Comparison of ENCODE assay signal across 8 cellular contexts in the genomic region with DNA sequence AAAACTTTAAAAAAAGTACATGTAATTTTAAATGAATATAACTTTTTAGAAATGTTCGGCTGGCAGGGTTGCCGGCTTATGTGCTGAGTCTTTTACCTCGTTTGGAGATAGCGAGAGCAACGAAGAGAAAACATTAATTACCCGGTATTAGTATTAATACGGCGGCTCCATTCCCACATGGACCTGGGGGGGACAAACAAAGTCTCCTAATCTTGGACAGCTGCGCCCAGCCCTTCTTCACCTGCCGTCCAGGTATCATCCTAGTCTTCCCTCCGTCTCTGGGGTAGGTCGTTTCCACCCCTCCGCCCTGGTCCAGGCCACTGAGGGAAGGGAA. TPM values are rescaled to one million over a fixed set of nuclear protein-coding genes. Genes with fewer than 3 reads are reported as not detected.
A peak's percentile ranks its signal among the peaks of the same experiment; 100 is the strongest.
DNase-seq lines count a peak whose midpoint lies in the region; ATAC-seq and TF ChIP-seq lines count a peak whose summit lies in the region.

No MANE protein-coding gene starts in this region.

- H3K9me3 Mint-ChIP-seq in CD4-positive, alpha-beta memory T cell, result no peaks in the 10 kb centered on the region
- no peaks in the 10 kb centered on the region for H3K9me3 Mint-ChIP-seq in effector memory CD8-positive, alpha-beta T cell
- H3K9me3 Mint-ChIP-seq in natural killer cell treated with Interleukin-12 subunit alpha and Interleukin-12 subunit beta and Interleukin-15 and Interleukin-18, amount 100 ng/mL, for 72 hours, result no peaks in the 10 kb centered on the region

- no peaks in the 10 kb centered on the region for H3K9me3 ChIP-seq in CD4-positive, alpha-beta memory T cell (ENCODE audit: control insufficient read depth in 1 of 2, low read length in 2 of 2)
- no peaks in the 10 kb centered on the region for H3K9me3 ChIP-seq in MG63

- no peaks in the 10 kb centered on the region for H3K27me3 ChIP-seq in CD4-positive, alpha-beta memory T cell (ENCODE audit: insufficient read depth, low read length)
- H3K27me3 ChIP-seq in MG63, result no peaks in the 10 kb centered on the region

- peaks cover 4% of the 10 kb centered on the region for H3K36me3 ChIP-seq in CD4-positive, alpha-beta memory T cell (ENCODE audit: insufficient read depth, low read length)
- H3K36me3 ChIP-seq in MG63, result peaks cover 6% of the 10 kb centered on the region

- intact Hi-C loops in CD4-positive, alpha-beta memory T cell (cut with micrococcal nuclease), result loop anchor here (1.0 to 10.0 kb wide), 4 partner anchors 64 to 428 kb away; a partner anchor contains a TSS

- peak overlapping the region; percentile 92 to 96 (median 93) for H3K27ac Mint-ChIP-seq in CD4-positive, alpha-beta memory T cell
- peak overlapping the region; percentile 95 to 98 for H3K27ac Mint-ChIP-seq in effector memory CD8-positive, alpha-beta T cell
- peak overlapping the region; percentile 88 to 95 for H3K27ac Mint-ChIP-seq in natural killer cell treated with Interleukin-12 subunit alpha and Interleukin-12 subunit beta and Interleukin-15 and Interleukin-18, amount 100 ng/mL, for 72 hours

- H3K36me3 Mint-ChIP-seq in CD4-positive, alpha-beta memory T cell, result peaks cover 3 to 9% of the 10 kb centered on the region in 2 donors
- peaks cover 8% of the 10 kb centered on the region for H3K36me3 Mint-ChIP-seq in effector memory CD8-positive, alpha-beta T cell (ENCODE audit: insufficient read depth)
- no peaks in the 10 kb centered on the region for H3K36me3 Mint-ChIP-seq in natural killer cell treated with Interleukin-12 subunit alpha and Interleukin-12 subunit beta and Interleukin-15 and Interleukin-18, amount 100 ng/mL, for 72 hours

- no peaks in the 10 kb centered on the region for H3K27me3 Mint-ChIP-seq in CD4-positive, alpha-beta memory T cell
- H3K27me3 Mint-ChIP-seq in effector memory CD8-positive, alpha-beta T cell, result no peaks in the 10 kb centered on the region
- H3K27me3 Mint-ChIP-seq in natural killer cell treated with Interleukin-12 subunit alpha and Interleukin-12 subunit beta and Interleukin-15 and Interleukin-18, amount 100 ng/mL, for 72 hours, result no peaks in the 10 kb centered on the region

- DNase-seq in CD4-positive, alpha-beta memory T cell, result no peak
- DNase-seq in MG63, result no peak
- DNase-seq in effector memory CD8-positive, alpha-beta T cell, result no peak
- no peak for DNase-seq in natural killer cell treated with Interleukin-12 subunit alpha and Interleukin-12 subunit beta and Interleukin-15 and Interleukin-18, amount 100 ng/mL, for 72 hours (ENCODE audit: low spot score)
- no peak for DNase-seq in NCI-H226
- DNase-seq in omental fat pad (ENCODE audit: low spot score), result no peak
- no peak for DNase-seq in dermis blood vessel endothelial cell
- no peak for DNase-seq in NCI-H69 (lab: John Stamatoyannopoulos, UW)

- POLR2A ChIA-PET in CD4-positive, alpha-beta memory T cell (lab: Charles Lee; ENCODE audit: partially characterized antibody), result interaction anchor here (0.6 to 4.0 kb wide), 10 partner anchors 9 to 776 kb away, joined by 3 to 30 read pairs (median 4); a partner anchor contains a TSS

- H3K4me3 ChIP-seq in CD4-positive, alpha-beta memory T cell (ENCODE audit: low read length in 2 of 2), result peak overlapping the region; percentile 39 to 57
- H3K4me3 ChIP-seq in MG63, result peak overlapping the region; percentile 62

- peaks cover 50% of the 10 kb centered on the region for H3K4me1 ChIP-seq in CD4-positive, alpha-beta memory T cell (ENCODE audit: insufficient read depth, low read length)

- TF ChIP-seq CTCF in omental fat pad (IDR thresholded peaks at IDR 0.05), result no peak

- H3K4me1 Mint-ChIP-seq in CD4-positive, alpha-beta memory T cell, result peaks cover 25 to 50% (median 40%) of the 10 kb centered on the region in 4 donors
- peaks cover 23 to 44% of the 10 kb centered on the region in 2 donors for H3K4me1 Mint-ChIP-seq in effector memory CD8-positive, alpha-beta T cell (ENCODE audit: low read depth in 2 of 2)
- H3K4me1 Mint-ChIP-seq in natural killer cell treated with Interleukin-12 subunit alpha and Interleukin-12 subunit beta and Interleukin-15 and Interleukin-18, amount 100 ng/mL, for 72 hours (ENCODE audit: low read depth in 2 of 2), result peaks cover 23 to 26% of the 10 kb centered on the region in 2 donors

- H3K27ac ChIP-seq in CD4-positive, alpha-beta memory T cell (ENCODE audit: low read depth, low read length), result peak overlapping the region; percentile 91

- ATAC-seq in effector memory CD8-positive, alpha-beta T cell (replicated peaks), result no peak
- no peak for ATAC-seq in natural killer cell treated with Interleukin-12 subunit alpha and Interleukin-12 subunit beta and Interleukin-15 and Interleukin-18, amount 100 ng/mL, for 72 hours
- ATAC-seq in omental fat pad (ENCODE audit: low FRiP score), result no peak

- CTCF ChIA-PET in CD4-positive, alpha-beta memory T cell (lab: Charles Lee; ENCODE audit: partially characterized antibody), result interaction anchor here (1.9 kb wide), 1 partner anchor 8 kb away, joined by 9 read pairs; no protein-coding TSS in a partner anchor

- peak overlapping the region; percentile 81 to 87 (median 86) for H3K4me3 Mint-ChIP-seq in CD4-positive, alpha-beta memory T cell
- peak overlapping the region; percentile 81 to 89 for H3K4me3 Mint-ChIP-seq in effector memory CD8-positive, alpha-beta T cell
- H3K4me3 Mint-ChIP-seq in natural killer cell treated with Interleukin-12 subunit alpha and Interleukin-12 subunit beta and Interleukin-15 and Interleukin-18, amount 100 ng/mL, for 72 hours, result peak overlapping the region; percentile 94

RNA-seq across cellular contexts. Expression of a gene that starts 0.3 kb away (rescaled TPM):
- total RNA-seq in CD4-positive, alpha-beta memory T cell, result 10 to 100 TPM; 36.8 to 40.3 TPM
- polyA plus RNA-seq in CD4-positive, alpha-beta memory T cell, result 10 to 100 TPM; 32.4 to 35.6 TPM
- total RNA-seq in MG63 (2014; rRNA removed; shearing (Covaris generic); ENCODE audit: low replicate concordance), result 23.4 and 35.9 TPM in 2 replicates
- 10 to 100 TPM; 20.5 to 35.9 TPM for total RNA-seq in natural killer cell treated with Interleukin-12 subunit alpha and Interleukin-12 subunit beta and Interleukin-15 and Interleukin-18, amount 100 ng/mL, for 72 hours
- 10 to 100 TPM; 24.4 to 60.8 (median 42.1) TPM for total RNA-seq in omental fat pad
- 36.1 and 37.0 TPM in 2 replicates for total RNA-seq in dermis blood vessel endothelial cell

RNA-seq across cellular contexts. Expression of a gene that starts 39.5 kb away (rescaled TPM):
- not detected for total RNA-seq in CD4-positive, alpha-beta memory T cell
- under 1 TPM in 1 of 2 donors, not detected in 1; 0.69 TPM for polyA plus RNA-seq in CD4-positive, alpha-beta memory T cell
- total RNA-seq in MG63 (2014; rRNA removed; shearing (Covaris generic); ENCODE audit: low replicate concordance), result 0.10 TPM in 1 of 2 replicates, not detected in the other
- not detected for total RNA-seq in natural killer cell treated with Interleukin-12 subunit alpha and Interleukin-12 subunit beta and Interleukin-15 and Interleukin-18, amount 100 ng/mL, for 72 hours
- total RNA-seq in omental fat pad, result under 1 TPM in 1 of 4 donors, not detected in 3; 0.47 TPM
- total RNA-seq in dermis blood vessel endothelial cell, result not detected in 2 replicates
